25 cellular contexts compared by ENCODE assay signal in the genomic region with DNA sequence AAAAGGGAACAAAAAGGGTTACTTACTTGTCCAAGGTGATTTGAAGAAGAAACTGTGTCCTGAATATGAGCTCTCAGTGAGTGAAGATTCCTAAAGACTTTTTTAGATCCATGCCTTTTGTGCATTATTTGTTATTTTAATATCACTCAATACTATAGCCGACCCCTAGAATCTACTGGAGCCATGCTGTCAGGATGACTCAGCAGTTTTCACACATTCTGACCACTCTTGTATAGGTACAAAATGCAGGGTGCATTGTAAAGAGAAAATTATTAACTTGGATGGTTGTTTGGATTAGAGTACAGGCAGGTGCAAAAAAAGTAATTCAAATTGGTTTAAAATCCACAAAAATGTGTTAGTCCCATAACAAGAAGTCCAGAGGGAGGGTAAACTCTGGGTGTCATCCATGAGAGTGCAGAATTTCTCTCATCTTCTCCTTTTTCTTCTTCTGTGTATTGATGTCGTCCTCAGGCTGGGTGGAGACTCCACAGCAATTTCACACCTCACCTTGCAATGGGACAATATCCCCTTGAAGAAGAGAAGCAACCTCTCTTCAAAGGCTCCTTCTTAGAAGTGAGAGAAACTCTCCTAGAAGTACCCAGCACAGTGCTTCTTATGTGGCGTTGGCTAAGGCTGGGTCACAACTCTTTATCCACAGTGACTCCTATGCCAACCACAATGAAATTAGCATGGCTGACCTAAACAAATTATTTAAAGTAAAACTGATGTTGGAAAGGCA.
"Had no signal": no experiment of that assay in that cellular context is flagged by ENCODE, and none has a peak within 500 bp of the region (broad histone marks: within the 10 kb centered on the region; RNA-seq: fewer than 3 reads in every experiment).

No MANE protein-coding gene starts in this region.

- ATAC-seq: foreskin keratinocyte; left cardiac atrium; lower lobe of right lung; natural killer cell treated with Interleukin-12 subunit alpha and Interleukin-12 subunit beta and Interleukin-15 and Interleukin-18, amount 100 ng/mL, for 72 hours; right cardiac atrium; stimulated activated effector memory CD8-positive, alpha-beta T cell treated with anti-CD3 and anti-CD28 coated beads, Interleukin-12 subunit alpha, Interleukin-12 subunit beta, amount 100 ng/mL, for 72 hours; stimulated activated naive CD8-positive, alpha-beta T cell treated with anti-CD3 and anti-CD28 coated beads, Interleukin-15, Interleukin-2, amounts not matched to agents 100 U/mL and 50 U/mL, for 24 hours had no signal

- DNase-seq: effector CD4-positive, alpha-beta T cell; endodermal cell; foreskin keratinocyte; immature natural killer cell; left cardiac atrium; left ventricle myocardium inferior; lower lobe of right lung; midbrain; nucleus accumbens; ovary; right cardiac atrium; stimulated activated CD4-positive, alpha-beta T cell treated with anti-CD3 and anti-CD28 coated beads, Interleukin-4, amount 100 ng/mL, for 1 hour; stimulated activated CD8-positive, alpha-beta memory T cell treated with anti-CD3 and anti-CD28 coated beads, Interleukin-4, amount 100 ng/mL, for 48 hours; stimulated activated naive CD8-positive, alpha-beta T cell treated with anti-CD3 and anti-CD28 coated beads, Interleukin-15, Interleukin-2, amounts not matched to agents 100 U/mL and 50 U/mL, for 24 hours; thyroid gland; upper lobe of left lung; uterus had no signal

- H3K9ac ChIP-seq: neural progenitor cell had no signal

- H3K9me3 Mint-ChIP-seq: endodermal cell; memory B cell; natural killer cell treated with Interleukin-12 subunit alpha and Interleukin-12 subunit beta and Interleukin-15 and Interleukin-18, amount 100 ng/mL, for 72 hours; neural progenitor cell had no signal

- H3K27me3 Mint-ChIP-seq: natural killer cell treated with Interleukin-12 subunit alpha and Interleukin-12 subunit beta and Interleukin-15 and Interleukin-18, amount 100 ng/mL, for 72 hours; progenitor cell of endocrine pancreas had no signal

- H3K27ac ChIP-seq: foreskin keratinocyte, left ventricle myocardium inferior, lower lobe of right lung, neural progenitor cell, ovary, suprapubic skin, thyroid gland, upper lobe of left lung, uterus had no signal

- H3K9me3 ChIP-seq: lower lobe of right lung, ovary, thyroid gland, upper lobe of left lung, uterus had no signal

- H3K27me3 ChIP-seq: foreskin keratinocyte, neural progenitor cell, ovary, suprapubic skin, thyroid gland, upper lobe of left lung, uterus had no signal

- H3K4me3 ChIP-seq: left ventricle myocardium inferior, lower lobe of right lung, neural progenitor cell, ovary, suprapubic skin, thyroid gland, upper lobe of left lung, uterus had no signal

- H3K36me3 ChIP-seq: left ventricle myocardium inferior, lower lobe of right lung, neural progenitor cell, ovary, suprapubic skin, thyroid gland, upper lobe of left lung, uterus had no signal

- H3K27ac Mint-ChIP-seq: endodermal cell; immature natural killer cell; memory B cell; neural progenitor cell; progenitor cell of endocrine pancreas; stimulated activated effector memory CD8-positive, alpha-beta T cell treated with anti-CD3 and anti-CD28 coated beads, Interleukin-12 subunit alpha, Interleukin-12 subunit beta, amount 100 ng/mL, for 72 hours had no signal

- H3K4me3 Mint-ChIP-seq: endodermal cell; immature natural killer cell; memory B cell; natural killer cell treated with Interleukin-12 subunit alpha and Interleukin-12 subunit beta and Interleukin-15 and Interleukin-18, amount 100 ng/mL, for 72 hours; neural progenitor cell; stimulated activated effector memory CD8-positive, alpha-beta T cell treated with anti-CD3 and anti-CD28 coated beads, Interleukin-12 subunit alpha, Interleukin-12 subunit beta, amount 100 ng/mL, for 72 hours had no signal

- H3K4me2 ChIP-seq: neural progenitor cell had no signal

- FAIRE-seq: endothelial cell of umbilical vein, keratinocyte had no signal

- H2AFZ ChIP-seq: neural progenitor cell had no signal

- H3K4me1 Mint-ChIP-seq: memory B cell; neural progenitor cell; stimulated activated effector memory CD8-positive, alpha-beta T cell treated with anti-CD3 and anti-CD28 coated beads, Interleukin-12 subunit alpha, Interleukin-12 subunit beta, amount 100 ng/mL, for 72 hours had no signal

- H3K4me1 ChIP-seq: foreskin keratinocyte, left ventricle myocardium inferior, lower lobe of right lung, neural progenitor cell, suprapubic skin, thyroid gland, upper lobe of left lung, uterus had no signal

- H3K36me3 Mint-ChIP-seq: memory B cell; neural progenitor cell; stimulated activated effector memory CD8-positive, alpha-beta T cell treated with anti-CD3 and anti-CD28 coated beads, Interleukin-12 subunit alpha, Interleukin-12 subunit beta, amount 100 ng/mL, for 72 hours had no signal
